Comparison of ENCODE assay signal across 28 cellular contexts in genomic region chr19:56299688-56300087, GRCh38. TPM values are rescaled to one million over a fixed set of nuclear protein-coding genes. Genes with fewer than 3 reads are reported as not detected.
"Had no signal": no experiment of that assay in that cellular context is flagged by ENCODE, and none has a peak within 500 bp of the region (broad histone marks: within the 10 kb centered on the region; RNA-seq: fewer than 3 reads in every experiment).

No MANE protein-coding gene starts in this region.

- DNase-seq: activated CD4-positive, alpha-beta T cell treated with anti-CD3 and anti-CD28 coated beads for 36 hours; activated CD4-positive, alpha-beta T cell treated with anti-CD3 and anti-CD28 coated beads, Interleukin-2, amount 10 ng/mL, durations not matched to agents 24 days and 14 days; activated CD4-positive, CD25-positive, alpha-beta regulatory T cell; activated CD4-positive, CD25-positive, alpha-beta regulatory T cell treated with anti-CD3 and anti-CD28 coated beads, Interleukin-2, amount 50 U/mL, for 72 hours; activated CD8-positive, alpha-beta T cell treated with anti-CD3 and anti-CD28 coated beads for 36 hours; activated effector memory CD4-positive, alpha-beta T cell treated with anti-CD3 and anti-CD28 coated beads, Interleukin-2, amount 50 U/mL, for 16 hours; activated naive CD4-positive, alpha-beta T cell treated with anti-CD3 and anti-CD28 coated beads for 36 hours; activated naive CD8-positive, alpha-beta T cell treated with anti-CD3 and anti-CD28 coated beads for 36 hours; activated naive CD8-positive, alpha-beta T cell treated with anti-CD3 and anti-CD28 coated beads, Interleukin-2, amount 50 U/mL, for 24 hours; activated T-cell treated with anti-CD3 and anti-CD28 coated beads, Interleukin-2, amount 50 U/mL, for 4 hours; adrenal gland; amygdala; aorta; body of pancreas; central memory CD4-positive, alpha-beta T cell; cerebellar nuclear complex; colonic mucosa; effector CD8-positive, alpha-beta T cell; esophagus squamous epithelium; foreskin melanocyte; T-helper 2 cell had no signal

- H3K36me3 ChIP-seq: colonic mucosa had no signal

- H3K9me3 Mint-ChIP-seq: activated CD8-positive, alpha-beta T cell treated with anti-CD3 and anti-CD28 coated beads for 36 hours; activated naive CD4-positive, alpha-beta T cell treated with anti-CD3 and anti-CD28 coated beads for 36 hours; activated naive CD4-positive, alpha-beta T cell treated with anti-CD3 and anti-CD28 coated beads, Interleukin-2, amount 50 U/mL, for 24 hours; activated naive CD8-positive, alpha-beta T cell treated with anti-CD3 and anti-CD28 coated beads for 36 hours; activated T-cell treated with anti-CD3 and anti-CD28 coated beads, Interleukin-2, amount 50 U/mL, for 4 hours; activated T-helper 2 cell treated with anti-CD3 and anti-CD28 coated beads, Interferon-gamma antibody, Interleukin-2, Interleukin-4, amounts not matched to agents 10 μg/mL and 5 μg/mL and 100 μg/mL, durations not matched to agents 14 hours and 24 hours and 36 hours had no signal

- ATAC-seq: activated CD4-positive, alpha-beta T cell treated with anti-CD3 and anti-CD28 coated beads for 36 hours; activated CD8-positive, alpha-beta T cell treated with anti-CD3 and anti-CD28 coated beads for 36 hours; activated naive CD8-positive, alpha-beta T cell treated with anti-CD3 and anti-CD28 coated beads, Interleukin-2, amount 50 U/mL, for 24 hours; activated T-cell treated with anti-CD3 and anti-CD28 coated beads, Interleukin-2, amount 50 U/mL, for 4 hours; body of pancreas; gastroesophageal sphincter had no signal

- H3K27ac ChIP-seq: body of pancreas, colonic mucosa, epithelial cell of prostate, esophagus squamous epithelium, gastroesophageal sphincter had no signal

- H3K4me1 ChIP-seq: adrenal gland, body of pancreas, colonic mucosa, gastroesophageal sphincter had no signal

- H3K27me3 Mint-ChIP-seq: activated CD4-positive, alpha-beta T cell treated with anti-CD3 and anti-CD28 coated beads for 36 hours; activated CD4-positive, alpha-beta T cell treated with anti-CD3 and anti-CD28 coated beads, Interleukin-2, amount 10 ng/mL, durations not matched to agents 24 days and 14 days; activated CD8-positive, alpha-beta T cell treated with anti-CD3 and anti-CD28 coated beads for 36 hours; activated naive CD4-positive, alpha-beta T cell treated with anti-CD3 and anti-CD28 coated beads, Interleukin-2, amount 50 U/mL, for 24 hours; activated naive CD8-positive, alpha-beta T cell treated with anti-CD3 and anti-CD28 coated beads for 36 hours; activated naive CD8-positive, alpha-beta T cell treated with anti-CD3 and anti-CD28 coated beads, Interleukin-2, amount 50 U/mL, for 24 hours had no signal

- H3K4me3 Mint-ChIP-seq: activated CD4-positive, alpha-beta T cell treated with anti-CD3 and anti-CD28 coated beads for 36 hours; activated CD4-positive, alpha-beta T cell treated with anti-CD3 and anti-CD28 coated beads, Interleukin-2, amount 10 ng/mL, durations not matched to agents 24 days and 14 days; activated CD8-positive, alpha-beta T cell treated with anti-CD3 and anti-CD28 coated beads for 36 hours; activated naive CD4-positive, alpha-beta T cell treated with anti-CD3 and anti-CD28 coated beads for 36 hours; activated naive CD4-positive, alpha-beta T cell treated with anti-CD3 and anti-CD28 coated beads, Interleukin-2, amount 50 U/mL, for 24 hours; activated naive CD8-positive, alpha-beta T cell treated with anti-CD3 and anti-CD28 coated beads for 36 hours; activated naive CD8-positive, alpha-beta T cell treated with anti-CD3 and anti-CD28 coated beads, Interleukin-2, amount 50 U/mL, for 24 hours; activated T-cell treated with anti-CD3 and anti-CD28 coated beads, Interleukin-2, amount 50 U/mL, for 4 hours had no signal

- H3K9me3 ChIP-seq: adrenal gland, body of pancreas, colonic mucosa, esophagus squamous epithelium, gastroesophageal sphincter had no signal

- H3K4me3 ChIP-seq: adrenal gland, body of pancreas, colonic mucosa, esophagus squamous epithelium, gastroesophageal sphincter had no signal

- H3K27ac Mint-ChIP-seq: activated CD4-positive, alpha-beta T cell treated with anti-CD3 and anti-CD28 coated beads for 36 hours; activated CD4-positive, alpha-beta T cell treated with anti-CD3 and anti-CD28 coated beads, Interleukin-2, amount 10 ng/mL, durations not matched to agents 24 days and 14 days; activated CD8-positive, alpha-beta T cell treated with anti-CD3 and anti-CD28 coated beads for 36 hours; activated naive CD4-positive, alpha-beta T cell treated with anti-CD3 and anti-CD28 coated beads for 36 hours; activated naive CD4-positive, alpha-beta T cell treated with anti-CD3 and anti-CD28 coated beads, Interleukin-2, amount 50 U/mL, for 24 hours; activated naive CD8-positive, alpha-beta T cell treated with anti-CD3 and anti-CD28 coated beads for 36 hours; activated naive CD8-positive, alpha-beta T cell treated with anti-CD3 and anti-CD28 coated beads, Interleukin-2, amount 50 U/mL, for 24 hours; activated T-helper 2 cell treated with anti-CD3 and anti-CD28 coated beads, Interferon-gamma antibody, Interleukin-2, Interleukin-4, amounts not matched to agents 10 μg/mL and 5 μg/mL and 100 μg/mL, durations not matched to agents 14 hours and 24 hours and 36 hours had no signal

- H3K27me3 ChIP-seq: adrenal gland, body of pancreas, colonic mucosa, esophagus squamous epithelium, gastroesophageal sphincter had no signal

RNA-seq across cellular contexts. Expression of gene EDDM13, which starts 27.1 kb away (rescaled TPM):
- total RNA-seq: aorta, body of pancreas, colonic mucosa, endothelial cell of umbilical vein, fibroblast of lung, fibroblast of villous mesenchyme, gastroesophageal sphincter had no signal
- polyA plus RNA-seq: aorta, fibroblast of lung had no signal
